In the genomic region with DNA sequence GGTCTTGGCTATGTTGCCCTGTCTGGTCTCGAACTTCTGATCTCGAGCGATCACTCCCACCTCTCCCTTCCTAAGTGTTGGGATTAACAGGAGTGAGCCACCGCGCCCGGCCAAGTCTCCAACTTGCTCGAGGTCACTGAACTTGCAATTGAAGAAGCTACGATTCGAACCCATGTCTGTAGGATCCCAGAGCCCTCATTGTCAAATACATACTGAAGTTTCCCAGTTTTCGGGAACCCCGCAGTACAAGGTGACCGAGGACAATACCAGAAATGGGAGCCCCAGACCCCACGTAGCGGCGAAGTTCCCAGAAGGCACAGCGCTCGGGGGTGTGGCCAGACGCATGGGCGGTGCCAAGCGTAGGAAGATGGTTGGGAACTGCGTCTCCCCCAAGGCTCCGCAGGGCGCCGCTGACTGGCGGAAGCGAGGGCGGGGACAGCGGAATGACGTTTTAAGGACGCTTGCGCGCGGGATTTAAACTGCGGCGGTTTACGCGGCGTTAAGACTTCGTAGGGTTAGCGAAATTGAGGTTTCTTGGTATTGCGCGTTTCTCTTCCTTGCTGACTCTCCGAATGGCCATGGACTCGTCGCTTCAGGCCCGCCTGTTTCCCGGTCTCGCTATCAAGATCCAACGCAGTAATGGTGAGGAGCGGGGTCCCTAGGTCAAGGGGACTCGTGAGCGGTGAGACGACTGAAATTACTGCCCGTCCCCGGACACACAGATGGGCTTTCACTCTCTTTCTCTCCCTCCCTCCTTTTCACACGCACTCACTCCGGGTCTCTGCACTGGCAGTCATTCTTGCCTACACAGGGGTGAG, we compare ENCODE assay signal across 1 cellular context.
TF ChIP-seq lines count a peak whose summit lies in the region.

A gene (plus strand): TSS at position 477 of the 818 bp plus-strand sequence. CDS start 96 bp downstream, at position 573.

TF ChIP-seq in H1, 55 proteins besides CTCF, POLR2A, EP300 and RAD21 (continued from another document):
- TF ChIP-seq HDAC2 (IDR thresholded peaks at IDR 0.05; ENCODE audit: borderline replicate concordance in 1 of 2, low read depth in 2 of 2, low read length in 2 of 2) (peak in 1 of 2 experiments; percentile 96; a peak in 2 of 4 replicates), SP1 (IDR thresholded peaks at IDR 0.05; ENCODE audit: low read depth, low read length) (no peak), BRCA1 (IDR thresholded peaks at IDR 0.05; ENCODE audit: low read depth, low read length) (0 out of 2 replicates have a peak, but pooled peaks have one; percentile 19), CHD2 (IDR thresholded peaks at IDR 0.05; ENCODE audit: low read length) (peak; percentile 68), SIRT6 (IDR thresholded peaks at IDR 0.05; ENCODE audit: low read length) (no peak), RXRA (IDR thresholded peaks at IDR 0.05; ENCODE audit: insufficient read depth, low read depth, low read length) (no peak), CREB1 (IDR thresholded peaks at IDR 0.05) (peak; percentile 91), ASH2L (IDR thresholded peaks at IDR 0.05; ENCODE audit: low read length) (peak; percentile 60)
TF ChIP-seq in H1: peak in this region for 14.
